ENCODE assay signal across 8 cellular contexts in the genomic region with DNA sequence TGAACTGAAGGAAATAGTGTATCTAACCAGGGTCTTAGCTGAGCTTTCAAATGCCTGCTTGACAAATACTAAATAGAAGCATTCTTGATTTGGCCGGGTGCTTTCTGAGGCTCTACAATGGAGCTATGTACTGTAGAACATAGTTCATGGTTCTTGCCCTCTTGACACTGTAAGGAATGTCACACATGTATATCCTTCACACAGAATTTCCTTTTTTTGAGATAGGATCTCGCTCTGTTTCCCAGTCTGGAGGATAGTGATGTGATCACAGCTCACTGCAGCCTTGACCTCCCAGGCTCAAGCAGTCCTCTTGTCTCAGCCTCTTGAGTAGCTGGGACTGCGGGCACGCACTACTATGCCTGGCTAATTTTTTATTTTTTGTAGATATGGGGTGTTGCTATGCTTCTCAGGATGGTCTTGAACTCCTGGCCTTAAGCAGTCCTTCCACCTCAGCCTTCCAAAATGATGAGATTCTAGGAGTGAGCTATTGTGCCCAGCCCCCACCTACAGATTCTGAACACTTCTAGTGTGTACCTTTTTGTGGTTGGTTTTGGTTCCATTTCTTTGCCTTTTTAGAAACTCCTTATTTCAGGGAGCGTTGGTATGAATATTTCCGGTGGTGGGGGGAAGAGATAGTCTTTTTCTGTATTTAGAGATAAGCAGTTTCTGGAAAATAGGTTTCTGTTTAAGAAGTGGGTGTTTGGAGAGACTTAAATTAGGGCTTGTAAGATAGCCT. TPM values are rescaled to one million over a fixed set of nuclear protein-coding genes. Genes with fewer than 3 reads are reported as not detected.
DNase-seq lines count a peak whose midpoint lies in the region; ATAC-seq and TF ChIP-seq lines count a peak whose summit lies in the region.

No MANE protein-coding gene starts in this region.

- no peak overlapping the region for H2AFZ ChIP-seq in mesenchymal stem cell (ENCODE audit: low read depth, low read length)

- no peak overlapping the region for H2AK5ac ChIP-seq in mesenchymal stem cell (ENCODE audit: low read length, severe bottlenecking)

- H3K27me3 Mint-ChIP-seq in activated naive CD4-positive, alpha-beta T cell treated with anti-CD3 and anti-CD28 coated beads, Interleukin-2, amount 50 U/mL, for 24 hours, result no peaks in the 10 kb centered on the region
- no peaks in the 10 kb centered on the region for H3K27me3 Mint-ChIP-seq in type B pancreatic cell

- H3K4me1 Mint-ChIP-seq in activated naive CD4-positive, alpha-beta T cell treated with anti-CD3 and anti-CD28 coated beads, Interleukin-2, amount 50 U/mL, for 24 hours, result peaks cover 42% of the 10 kb centered on the region
- peaks cover 41% of the 10 kb centered on the region for H3K4me1 Mint-ChIP-seq in type B pancreatic cell (ENCODE audit: unreplicated experiment)

- H2BK15ac ChIP-seq in mesenchymal stem cell (ENCODE audit: low read depth, poor library complexity, severe bottlenecking), result no peak overlapping the region

- H3K4me2 ChIP-seq in mesenchymal stem cell (ENCODE audit: low read length, poor library complexity, severe bottlenecking), result no peak overlapping the region

- H3K27ac Mint-ChIP-seq in activated naive CD4-positive, alpha-beta T cell treated with anti-CD3 and anti-CD28 coated beads, Interleukin-2, amount 50 U/mL, for 24 hours, result peak overlapping the region; percentile 33
- H3K27ac Mint-ChIP-seq in type B pancreatic cell, result no peak overlapping the region

- no peak for TF ChIP-seq CTCF in type B pancreatic cell (conservative IDR thresholded peaks at IDR 0.05)

- peak overlapping the region; percentile 91 for H3K4me3 Mint-ChIP-seq in activated naive CD4-positive, alpha-beta T cell treated with anti-CD3 and anti-CD28 coated beads, Interleukin-2, amount 50 U/mL, for 24 hours
- peak overlapping the region; percentile 55 for H3K4me3 Mint-ChIP-seq in type B pancreatic cell

- H3K9me3 Mint-ChIP-seq in activated naive CD4-positive, alpha-beta T cell treated with anti-CD3 and anti-CD28 coated beads, Interleukin-2, amount 50 U/mL, for 24 hours, result no peaks in the 10 kb centered on the region
- H3K9me3 Mint-ChIP-seq in type B pancreatic cell, result no peaks in the 10 kb centered on the region

- no peak overlapping the region for H3K23ac ChIP-seq in mesenchymal stem cell (ENCODE audit: low read length in 2 of 2)

- H3K4me3 ChIP-seq in mesenchymal stem cell (ENCODE audit: insufficient read depth in 1 of 2, low read depth in 1 of 2, low read length in 2 of 2), result no peak overlapping the region

- no peak overlapping the region for H4K8ac ChIP-seq in mesenchymal stem cell (ENCODE audit: low read length)

- peaks cover 28% of the 10 kb centered on the region for H3K4me1 ChIP-seq in mesenchymal stem cell (ENCODE audit: control insufficient read depth, insufficient read depth, low read depth, low read length)

- H3K27me3 ChIP-seq in mesenchymal stem cell (ENCODE audit: control insufficient read depth in 1 of 2, insufficient read depth in 1 of 2, low read length in 2 of 2), result no peaks in the 10 kb centered on the region

- no peak overlapping the region for H3K27ac ChIP-seq in mesenchymal stem cell (ENCODE audit: low read length, poor library complexity, severe bottlenecking)

- peak overlapping the region in 1 of 2 experiments; percentile 18 for H2BK12ac ChIP-seq in mesenchymal stem cell (ENCODE audit: low read length in 2 of 2)

- H2BK5ac ChIP-seq in mesenchymal stem cell (ENCODE audit: low read depth, low read length, poor library complexity, severe bottlenecking), result no peak overlapping the region

- no peak overlapping the region for H2BK120ac ChIP-seq in mesenchymal stem cell (ENCODE audit: low read depth, low read length)

- peaks cover 24 to 25% of the 10 kb centered on the region in 2 experiments for H3K36me3 ChIP-seq in mesenchymal stem cell (ENCODE audit: control insufficient read depth in 1 of 2, insufficient read depth in 2 of 2, low read depth in 1 of 2, low read length in 2 of 2)

- H3K14ac ChIP-seq in mesenchymal stem cell (ENCODE audit: low read length in 2 of 2), result no peak overlapping the region

- 78% methylated on average over 6 of the region's 6 CpGs for WGBS in mesenchymal stem cell

- H3K9me3 ChIP-seq in mesenchymal stem cell (ENCODE audit: control insufficient read depth, low read length), result no peaks in the 10 kb centered on the region

- peaks cover 9% of the 10 kb centered on the region for H3K36me3 Mint-ChIP-seq in activated naive CD4-positive, alpha-beta T cell treated with anti-CD3 and anti-CD28 coated beads, Interleukin-2, amount 50 U/mL, for 24 hours
- H3K36me3 Mint-ChIP-seq in type B pancreatic cell, result peaks cover 18% of the 10 kb centered on the region

- ATAC-seq in HG03280 (IDR thresholded peaks at IDR 0.05; ENCODE audit: unreplicated experiment), result no peak

- no peak overlapping the region for H3K18ac ChIP-seq in mesenchymal stem cell (ENCODE audit: low read depth in 1 of 2, low read length in 2 of 2)

- H4K91ac ChIP-seq in mesenchymal stem cell (ENCODE audit: low read length), result no peak overlapping the region

- DNase-seq in activated naive CD4-positive, alpha-beta T cell treated with Interleukin-2 at 50 U/mL for 16 hours, result peak; percentile 29
- DNase-seq in activated naive CD4-positive, alpha-beta T cell (lab: John Stamatoyannopoulos, UW), result no peak
- no peak for DNase-seq in mesenchymal stem cell
- DNase-seq in type B pancreatic cell (ENCODE audit: extremely low spot score, unreplicated experiment), result no peak
- no peak for DNase-seq in pons (ENCODE audit: low spot score)
- DNase-seq in COLO668 (lab: John Stamatoyannopoulos, UW; ENCODE audit: unreplicated experiment), result no peak

- H3K9ac ChIP-seq in mesenchymal stem cell (ENCODE audit: low read length), result peak overlapping the region; percentile 94

- H3K4ac ChIP-seq in mesenchymal stem cell (ENCODE audit: low read depth in 1 of 2, low read length in 2 of 2), result no peak overlapping the region

- peaks cover 27% of the 10 kb centered on the region for H3K79me1 ChIP-seq in mesenchymal stem cell (replicated peaks; ENCODE audit: low read length, poor library complexity, severe bottlenecking)

RNA-seq across cellular contexts. Expression of a gene that starts 4.2 kb away (rescaled TPM):
- 61.2 TPM for polyA plus RNA-seq in mesenchymal stem cell (2013, experiment 1 of 2)
- 58.9 TPM for polyA plus RNA-seq in mesenchymal stem cell (2013, experiment 2 of 2)
- total RNA-seq in type B pancreatic cell (ENCODE audit: low replicate concordance), result 28.4 and 44.5 TPM in 2 replicates
